7 cellular contexts compared by ENCODE assay signal in the genomic region with DNA sequence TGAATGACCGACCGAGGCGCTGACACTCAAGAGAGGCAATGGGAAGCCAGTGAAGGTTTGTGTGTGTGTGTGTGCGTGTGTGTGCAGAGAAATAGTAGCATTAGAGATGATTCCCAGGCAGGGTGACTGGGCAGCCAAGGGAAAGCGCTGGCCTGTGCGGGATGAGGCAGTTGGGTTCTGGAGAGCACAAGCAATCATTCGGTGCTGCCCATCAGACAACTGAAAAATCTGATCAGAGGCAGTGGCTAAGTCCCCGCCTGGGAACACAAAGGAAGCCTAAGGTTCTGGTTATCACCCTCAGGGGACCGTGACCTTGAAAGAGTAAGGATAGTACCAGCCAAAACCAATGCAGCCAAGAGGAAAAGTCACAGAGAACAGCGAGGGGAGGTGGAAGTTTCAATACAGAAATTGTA. TPM values are rescaled to one million over a fixed set of nuclear protein-coding genes. Genes with fewer than 3 reads are reported as not detected.
A peak's percentile ranks its signal among the peaks of the same experiment; 100 is the strongest.
DNase-seq lines count a peak whose midpoint lies in the region; ATAC-seq and TF ChIP-seq lines count a peak whose summit lies in the region.

No MANE protein-coding gene starts in this region.

- no peaks in the 10 kb centered on the region for H3K27me3 ChIP-seq in HUES6 (ENCODE audit: control insufficient read depth, insufficient read depth, low read length)
- no peaks in the 10 kb centered on the region for H3K27me3 ChIP-seq in hepatocyte

- no peak for TF ChIP-seq CTCF in hepatocyte (IDR thresholded peaks at IDR 0.05; ENCODE audit: poor library complexity)

- peaks cover 70% of the 10 kb centered on the region for H3K4me1 Mint-ChIP-seq in activated CD4-positive, alpha-beta memory T cell treated with anti-CD3 and anti-CD28 coated beads, Interleukin-2, amount 10 ng/mL, durations not matched to agents 7 days and 5 days
- peaks cover 39 to 55% of the 10 kb centered on the region in 2 donors for H3K4me1 Mint-ChIP-seq in stimulated activated naive B cell treated with anti-CD40 and anti-IgM and Interleukin-4, amounts not matched to agents 10 μg/mL and 1 μg/mL and 100 μg/mL, for 72 hours

- peaks cover 26% of the 10 kb centered on the region for H4K20me1 ChIP-seq in hepatocyte (ENCODE audit: insufficient read depth, poor library complexity, severe bottlenecking)

- POLR2A ChIA-PET in activated CD4-positive, alpha-beta memory T cell treated with anti-CD3 and anti-CD28 coated beads, Interleukin-2, amount 10 ng/mL, durations not matched to agents 7 days and 5 days (lab: Charles Lee): interaction anchor here (0.6 to 3.2 kb wide), 11 partner anchors 11 to 122 kb away, joined by 3 to 98 read pairs (median 6); a partner anchor contains a TSS

- H3K27ac ChIP-seq in HUES6 (ENCODE audit: low read depth, low read length) (peak overlapping the region; percentile 10; the same call in 1 of the 2 replicates), hepatocyte (peak overlapping the region; percentile 93)

- no peaks in the 10 kb centered on the region for H3K27me3 Mint-ChIP-seq in activated CD4-positive, alpha-beta memory T cell treated with anti-CD3 and anti-CD28 coated beads, Interleukin-2, amount 10 ng/mL, durations not matched to agents 7 days and 5 days
- H3K27me3 Mint-ChIP-seq in stimulated activated naive B cell treated with anti-CD40 and anti-IgM and Interleukin-4, amounts not matched to agents 10 μg/mL and 1 μg/mL and 100 μg/mL, for 72 hours: no peaks in the 10 kb centered on the region

- H3K9me3 ChIP-seq in HUES6 (ENCODE audit: control insufficient read depth, insufficient read depth, low read depth, low read length) (no peaks in the 10 kb centered on the region), hepatocyte (ENCODE audit: low read depth) (no peaks in the 10 kb centered on the region)

- H2AFZ ChIP-seq in hepatocyte: peak overlapping the region; percentile 33

- peak overlapping the region; percentile 94 for H3K27ac Mint-ChIP-seq in activated CD4-positive, alpha-beta memory T cell treated with anti-CD3 and anti-CD28 coated beads, Interleukin-2, amount 10 ng/mL, durations not matched to agents 7 days and 5 days
- H3K27ac Mint-ChIP-seq in stimulated activated naive B cell treated with anti-CD40 and anti-IgM and Interleukin-4, amounts not matched to agents 10 μg/mL and 1 μg/mL and 100 μg/mL, for 72 hours: peak overlapping the region; percentile 94

- CTCF ChIA-PET in activated CD4-positive, alpha-beta memory T cell treated with anti-CD3 and anti-CD28 coated beads, Interleukin-2, amount 10 ng/mL, durations not matched to agents 7 days and 5 days (lab: Charles Lee): interaction anchor here (0.8 to 1.2 kb wide), 6 partner anchors 13 to 271 kb away, joined by 3 to 15 read pairs (median 4); no protein-coding TSS in a partner anchor

- no peaks in the 10 kb centered on the region for H3K9me2 ChIP-seq in hepatocyte (replicated peaks; ENCODE audit: insufficient read depth)

- H3K4me1 ChIP-seq in HUES6 (ENCODE audit: control insufficient read depth, insufficient read depth, low read length): peaks cover 28% of the 10 kb centered on the region
- H3K4me1 ChIP-seq in hepatocyte (ENCODE audit: insufficient read depth): peaks cover 42% of the 10 kb centered on the region

- H3K4me3 ChIP-seq in HUES6 (ENCODE audit: low read depth, low read length) (peak overlapping the region; percentile 66), hepatocyte (peak overlapping the region; percentile 2)

- peak overlapping the region; percentile 74 for H3K4me2 ChIP-seq in hepatocyte

- ATAC-seq in stimulated activated naive B cell treated with anti-CD40 and anti-IgM and Interleukin-4, amounts not matched to agents 10 μg/mL and 1 μg/mL and 100 μg/mL, for 72 hours (replicated peaks): no peak
- ATAC-seq in GM19324 (IDR thresholded peaks at IDR 0.05; ENCODE audit: low FRiP score, unreplicated experiment) (no peak), HG03280 (IDR thresholded peaks at IDR 0.05; ENCODE audit: unreplicated experiment) (no peak)

- no peak for DNase-seq in activated CD4-positive, alpha-beta memory T cell treated with anti-CD3 and anti-CD28 coated beads, Interleukin-2, amount 10 ng/mL, durations not matched to agents 7 days and 5 days
- DNase-seq in hepatocyte (ENCODE audit: low spot score) (no peak), HK-2 (ENCODE audit: unreplicated experiment) (no peak)
- no peak for DNase-seq in stimulated activated naive B cell treated with anti-CD40 and anti-IgM and Interleukin-4, amounts not matched to agents 10 μg/mL and 1 μg/mL and 100 μg/mL, for 72 hours

- no peaks in the 10 kb centered on the region for H3K9me3 Mint-ChIP-seq in activated CD4-positive, alpha-beta memory T cell treated with anti-CD3 and anti-CD28 coated beads, Interleukin-2, amount 10 ng/mL, durations not matched to agents 7 days and 5 days
- no peaks in the 10 kb centered on the region for H3K9me3 Mint-ChIP-seq in stimulated activated naive B cell treated with anti-CD40 and anti-IgM and Interleukin-4, amounts not matched to agents 10 μg/mL and 1 μg/mL and 100 μg/mL, for 72 hours

- H3K36me3 Mint-ChIP-seq in activated CD4-positive, alpha-beta memory T cell treated with anti-CD3 and anti-CD28 coated beads, Interleukin-2, amount 10 ng/mL, durations not matched to agents 7 days and 5 days (ENCODE audit: low read depth): peaks cover 12% of the 10 kb centered on the region
- peaks cover 0 to 1% of the 10 kb centered on the region in 2 donors for H3K36me3 Mint-ChIP-seq in stimulated activated naive B cell treated with anti-CD40 and anti-IgM and Interleukin-4, amounts not matched to agents 10 μg/mL and 1 μg/mL and 100 μg/mL, for 72 hours

- 75% methylated on average over 10 of the region's 10 CpGs for WGBS in hepatocyte (ENCODE audit: low lambda C conversion rate, missing lambda C conversion rate)

- peak overlapping the region; percentile 90 for H3K4me3 Mint-ChIP-seq in activated CD4-positive, alpha-beta memory T cell treated with anti-CD3 and anti-CD28 coated beads, Interleukin-2, amount 10 ng/mL, durations not matched to agents 7 days and 5 days
- peak overlapping the region; percentile 86 to 87 for H3K4me3 Mint-ChIP-seq in stimulated activated naive B cell treated with anti-CD40 and anti-IgM and Interleukin-4, amounts not matched to agents 10 μg/mL and 1 μg/mL and 100 μg/mL, for 72 hours

- peak overlapping the region; percentile 21 for H3K9ac ChIP-seq in HUES6 (ENCODE audit: low read length)

- peaks cover 46% of the 10 kb centered on the region for H3K79me2 ChIP-seq in hepatocyte

- H3K36me3 ChIP-seq in HUES6 (ENCODE audit: control insufficient read depth, insufficient read depth, low read length) (no peaks in the 10 kb centered on the region), hepatocyte (replicated peaks; ENCODE audit: insufficient read depth, low read depth) (no peaks in the 10 kb centered on the region)

RNA-seq across cellular contexts. Expression of a gene that starts 0.9 kb away (rescaled TPM):
- 100 to 1,000 TPM; 105 to 109 TPM for total RNA-seq in activated CD4-positive, alpha-beta memory T cell treated with anti-CD3 and anti-CD28 coated beads, Interleukin-2, amount 10 ng/mL, durations not matched to agents 7 days and 5 days
- 246 and 315 TPM in 2 replicates for total RNA-seq in hepatocyte
- 791 and 862 TPM in 2 replicates for polyA plus RNA-seq in hepatocyte

RNA-seq across cellular contexts. Expression of a gene that starts 48.2 kb away (rescaled TPM):
- 10 to 100 TPM; 24.8 to 30.2 TPM for total RNA-seq in activated CD4-positive, alpha-beta memory T cell treated with anti-CD3 and anti-CD28 coated beads, Interleukin-2, amount 10 ng/mL, durations not matched to agents 7 days and 5 days
- total RNA-seq in hepatocyte: 21.2 and 47.9 TPM in 2 replicates
- polyA plus RNA-seq in hepatocyte: 19.7 and 21.5 TPM in 2 replicates

RNA-seq across cellular contexts. Expression of a gene that starts 48.6 kb away (rescaled TPM):
- total RNA-seq in activated CD4-positive, alpha-beta memory T cell treated with anti-CD3 and anti-CD28 coated beads, Interleukin-2, amount 10 ng/mL, durations not matched to agents 7 days and 5 days: 10 to 100 TPM; 43.2 to 45.6 TPM
- total RNA-seq in hepatocyte: 45.2 and 58.9 TPM in 2 replicates
- polyA plus RNA-seq in hepatocyte: 23.0 and 27.5 TPM in 2 replicates
